In genomic region chr1:183807549-183808168, GRCh38 we compare ENCODE assay signal across 8 cellular contexts. TPM values are rescaled to one million over a fixed set of nuclear protein-coding genes. Genes with fewer than 3 reads are reported as not detected.
A peak's percentile ranks its signal among the peaks of the same experiment; 100 is the strongest.
DNase-seq lines count a peak whose midpoint lies in the region; ATAC-seq, FAIRE-seq and TF ChIP-seq lines count a peak whose summit lies in the region.

No MANE protein-coding gene starts in this region.

- TF ChIP-seq EP300 in ovary (IDR thresholded peaks at IDR 0.05): no peak

- TF ChIP-seq POLR2A in ovary (IDR thresholded peaks at IDR 0.05): no peak

- H3K36me3 ChIP-seq in ovary (no peaks in the 10 kb centered on the region), MG63 (no peaks in the 10 kb centered on the region)

- H3K9me3 ChIP-seq in ovary (no peaks in the 10 kb centered on the region), MG63 (no peaks in the 10 kb centered on the region)

- WGBS in ovary, 3 donors: 49 to 54% (median 51%) methylated on average over 2 of the region's 2 CpGs

- in situ Hi-C loops in KBM-7 (cut with MboI; ENCODE audit: low pct_unique_long_range_greater_than_20kb, low sequenced_read_pairs): no loop called here

- peaks cover 21% of the 10 kb centered on the region for H3K4me1 ChIP-seq in ovary (ENCODE audit: insufficient read depth)

- no peak overlapping the region for H3K27ac ChIP-seq in ovary

- TF ChIP-seq CTCF in choroid plexus epithelial cell (conservative IDR thresholded peaks at IDR 0.05; ENCODE audit: low read depth, low read length): no peak
- TF ChIP-seq CTCF in ovary (IDR thresholded peaks at IDR 0.05): no peak

- DNase-seq in GM19239 (ENCODE audit: insufficient read length, low spot score) (no peak), choroid plexus epithelial cell (ENCODE audit: low read depth) (peak; percentile 76), ovary (peak in 1 of 5 donors; percentile 29), KBM-7 (no peak), KG1 (lab: John Stamatoyannopoulos, UW) (no peak), MG63 (no peak)

- peak; percentile 71 for FAIRE-seq in GM19239 (lab: Jason Lieb, UNC)

- H3K27me3 ChIP-seq in ovary (no peaks in the 10 kb centered on the region), MG63 (no peaks in the 10 kb centered on the region)

- intact Hi-C loops in ovary (cut with DNase I): loop anchor here in 3 of 4 donors (10.0 kb wide), 3 partner anchors 67 to 107 kb away; no protein-coding TSS in a partner anchor

- no peak overlapping the region for H3K4me3 ChIP-seq in choroid plexus epithelial cell (ENCODE audit: low read depth, low read length)
- H3K4me3 ChIP-seq in ovary: peak overlapping the region; percentile 2
- H3K4me3 ChIP-seq in MG63: no peak overlapping the region

- ATAC-seq in HG03097 (IDR thresholded peaks at IDR 0.05; ENCODE audit: low FRiP score, unreplicated experiment) (peak; percentile 59), esophagus mucosa (no peak)

RNA-seq across cellular contexts. Expression of gene RGL1, which starts 2.7 kb away (rescaled TPM):
- total RNA-seq in ovary (10 to 100 TPM; 14.3 to 61.6 (median 25.7) TPM), esophagus mucosa (3.0 TPM)
- polyA plus RNA-seq in ovary: 10 to 100 TPM; 19.5 to 54.2 TPM
- 4.1 and 4.9 TPM in 2 replicates for total RNA-seq in MG63 (2014; rRNA removed; shearing (Covaris generic); ENCODE audit: low replicate concordance)
